In the genomic region with DNA sequence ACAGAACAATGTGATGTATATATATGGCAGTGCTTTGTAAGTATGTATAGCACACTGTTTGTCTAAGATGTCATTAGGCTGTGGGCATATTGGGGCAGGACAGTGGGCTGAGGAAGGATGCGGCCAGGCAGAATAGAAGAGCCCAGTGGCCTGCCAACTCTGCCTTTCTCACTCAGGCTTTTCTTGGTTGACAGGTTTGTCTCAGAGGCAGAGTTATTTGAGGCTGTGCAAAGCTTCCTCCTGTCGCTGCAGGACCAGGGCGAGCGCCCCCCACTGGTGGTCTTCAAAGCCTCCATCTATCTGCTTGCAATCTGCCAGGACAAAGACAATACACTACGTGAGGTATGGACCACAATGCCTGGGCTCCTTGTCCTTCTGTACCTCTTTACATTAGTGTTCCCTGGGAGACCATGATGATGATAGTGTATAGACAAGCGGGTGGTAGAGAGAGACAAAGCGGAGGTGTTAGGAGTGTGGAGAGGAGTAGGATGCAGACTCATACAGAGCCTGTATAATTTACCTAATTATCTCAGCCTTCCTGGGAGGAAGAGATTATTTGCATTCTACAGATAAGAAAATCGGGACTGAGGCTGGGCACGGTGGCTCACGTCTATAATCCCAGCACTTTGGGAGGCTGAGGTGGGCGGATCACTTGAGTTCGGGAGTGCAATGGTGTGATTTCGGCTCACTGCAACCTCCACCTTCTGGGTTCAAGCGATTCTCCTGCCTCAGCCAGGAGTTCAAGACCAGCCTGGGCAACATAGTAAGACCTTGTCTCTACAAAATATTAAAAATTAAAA, we compare ENCODE assay signal across 9 cellular contexts. TPM values are rescaled to one million over a fixed set of nuclear protein-coding genes. Genes with fewer than 3 reads are reported as not detected.
A peak's percentile ranks its signal among the peaks of the same experiment; 100 is the strongest.
DNase-seq lines count a peak whose midpoint lies in the region; ATAC-seq and TF ChIP-seq lines count a peak whose summit lies in the region.
"Had no signal": no experiment of that assay in that cellular context is flagged by ENCODE, and none has a peak within 500 bp of the region (broad histone marks: within the 10 kb centered on the region; RNA-seq: fewer than 3 reads in every experiment).

No MANE protein-coding gene starts in this region.

- H3K79me1 ChIP-seq in neuronal stem cell (ENCODE audit: low read depth, low read length) = no peaks in the 10 kb centered on the region

- H3K27ac ChIP-seq in heart left ventricle (no peak overlapping the region), neuronal stem cell (replicated peaks; ENCODE audit: low read length) (no peak overlapping the region)
- H3K27ac ChIP-seq: neutrophil had no signal

- TF ChIP-seq CTCF in heart left ventricle (IDR thresholded peaks at IDR 0.05) (peak in 8 of 12 donors; percentile 7 to 32 (median 24)), cardiac fibroblast (IDR thresholded peaks at IDR 0.05; ENCODE audit: low read depth, low read length) (peak; percentile 30)

- H2AFZ ChIP-seq in neuronal stem cell (ENCODE audit: low read length) = peak overlapping the region; percentile 46

- no peak overlapping the region for H3K9ac ChIP-seq in NT2/D1 (ENCODE audit: insufficient read length, low read depth)
- no peak overlapping the region for H3K9ac ChIP-seq in neuronal stem cell (ENCODE audit: low read depth, low read length, poor library complexity)

- no peak overlapping the region for H3K4ac ChIP-seq in neuronal stem cell (ENCODE audit: low read length)

- no peak overlapping the region for H2AK5ac ChIP-seq in neuronal stem cell (ENCODE audit: low read depth, low read length)

- H3K4me1 ChIP-seq in heart left ventricle (no peaks in the 10 kb centered on the region), NT2/D1 (ENCODE audit: insufficient read depth, insufficient read length) (no peaks in the 10 kb centered on the region), neuronal stem cell (ENCODE audit: control insufficient read depth in 2 of 2, insufficient read depth in 1 of 2, low read depth in 1 of 2, low read length in 2 of 2) (peaks cover 3 to 5% of the 10 kb centered on the region in 2 donors)

- H2BK120ac ChIP-seq in neuronal stem cell (ENCODE audit: low read depth, low read length) = no peak overlapping the region

- H3K23ac ChIP-seq in neuronal stem cell (ENCODE audit: low read depth, low read length, poor library complexity) = no peak overlapping the region

- H2BK5ac ChIP-seq in neuronal stem cell (ENCODE audit: low read length) = no peak overlapping the region

- 53 to 56% (median 55%) methylated on average over 11 to 14 of the region's 14 CpGs for WGBS in heart left ventricle, 4 donors
- no CpG with 5 or more reads among the region's 14 CpGs for WGBS in neuronal stem cell (ENCODE audit: extremely low coverage in 2 of 2, insufficient read length in 2 of 2, insufficient replicate concordance in 1 of 2), 2 donors

- intact Hi-C loops in heart left ventricle (cut with DNase I) (loop anchor here in 1 of 10 donors (10.0 kb wide), 1 partner anchor 342 kb away; no protein-coding TSS in a partner anchor), cardiac septum (cut with DNase I) (no loop called here)

- no peak overlapping the region for H3K18ac ChIP-seq in neuronal stem cell (ENCODE audit: low read length)

- H3K36me3 ChIP-seq in heart left ventricle (no peaks in the 10 kb centered on the region), NT2/D1 (ENCODE audit: insufficient read depth, insufficient read length, low read length) (no peaks in the 10 kb centered on the region), neuronal stem cell (replicated peaks in 1 of 2; ENCODE audit: control insufficient read depth in 2 of 2, insufficient read depth in 2 of 2, low read length in 2 of 2) (no peaks in the 10 kb centered on the region)
- H3K36me3 ChIP-seq: neutrophil had no signal

- no peak for TF ChIP-seq POLR2A in heart left ventricle (IDR thresholded peaks at IDR 0.05)

- H3K9me3 ChIP-seq in heart left ventricle (no peaks in the 10 kb centered on the region), NT2/D1 (ENCODE audit: insufficient read depth, low read length) (no peaks in the 10 kb centered on the region), neuronal stem cell (replicated peaks in 1 of 2; ENCODE audit: control insufficient read depth in 2 of 2, insufficient read depth in 1 of 2, low read depth in 1 of 2, low read length in 2 of 2) (no peaks in the 10 kb centered on the region)
- H3K9me3 ChIP-seq: neutrophil had no signal

- H4K91ac ChIP-seq in neuronal stem cell (ENCODE audit: low read depth, low read length, poor library complexity) = no peak overlapping the region

- no peak overlapping the region for H3K4me2 ChIP-seq in neuronal stem cell (ENCODE audit: insufficient read depth, low read length, poor library complexity, severe bottlenecking)

- no peak overlapping the region for H2BK12ac ChIP-seq in neuronal stem cell (ENCODE audit: low read length)

- no peak for ATAC-seq in heart left ventricle
- ATAC-seq in GM19324 (IDR thresholded peaks at IDR 0.05; ENCODE audit: low FRiP score, unreplicated experiment) = no peak

- H3K4me3 ChIP-seq in heart left ventricle (no peak overlapping the region), NT2/D1 (ENCODE audit: insufficient read length, low read depth) (no peak overlapping the region), cardiac fibroblast (replicated peaks in 1 of 2; ENCODE audit: low read depth in 2 of 2, low read length in 2 of 2) (no peak overlapping the region), neuronal stem cell (ENCODE audit: low read length in 2 of 2) (no peak overlapping the region)

- no peak for DNase-seq in heart left ventricle
- no peak for DNase-seq in cardiac septum (ENCODE audit: low spot score)
- DNase-seq in NT2/D1 (ENCODE audit: low read depth, low spot score) = peak; percentile 66
- DNase-seq in cardiac fibroblast (ENCODE audit: low read depth in 2 of 2) = peak; percentile 21 to 22
- peak; percentile 71 for DNase-seq in neuronal stem cell (ENCODE audit: low spot score)
- DNase-seq in NCI-H2171 treated with DMSO at 0.1 percent for 48 hours (lab: John Stamatoyannopoulos, UW) = no peak
- DNase-seq in GOT3 (lab: John Stamatoyannopoulos, UW) = no peak

- H3K14ac ChIP-seq in neuronal stem cell (ENCODE audit: low read length) = no peak overlapping the region

- H3K27me3 ChIP-seq in heart left ventricle (no peaks in the 10 kb centered on the region), NT2/D1 (ENCODE audit: insufficient read depth, insufficient read length) (no peaks in the 10 kb centered on the region), neuronal stem cell (ENCODE audit: control insufficient read depth in 3 of 3, insufficient read depth in 3 of 3, low read depth in 1 of 3, low read length in 3 of 3) (no peaks in the 10 kb centered on the region)
- H3K27me3 ChIP-seq: neutrophil had no signal

- no peak overlapping the region for H2BK15ac ChIP-seq in neuronal stem cell (ENCODE audit: low read length)

- H4K8ac ChIP-seq in neuronal stem cell (ENCODE audit: low read depth, low read length) = no peak overlapping the region

RNA-seq across cellular contexts. Expression of gene CCDC134, which starts 37.3 kb away (rescaled TPM):
- total RNA-seq in heart left ventricle (10 to 100 TPM in 1 of 9 donors, 1 to 10 TPM in 8; 2.3 to 10.2 (median 3.5) TPM), cardiac septum (2.9 TPM)
- polyA plus RNA-seq in heart left ventricle = 1 to 10 TPM; 2.2 to 5.0 TPM
- polyA plus RNA-seq in neuronal stem cell (2013, experiment 1 of 2) = 6.9 TPM
- polyA plus RNA-seq in neuronal stem cell (2013, experiment 2 of 2) = 7.1 TPM

Comparison
In these comparisons a context has a peak if more than half of its experiments do, and no peak if none do; other contexts are left out.
1. DNase-seq: peak in NT2/D1 (single experiment), cardiac fibroblast (2 of 2) and neuronal stem cell (single experiment); none in heart left ventricle (0 of 5), cardiac septum (single experiment), NCI-H2171 treated with DMSO at 0.1 percent for 48 hours (single experiment) and GOT3 (single experiment).